ENCODE assay signal across 18 cellular contexts in the genomic region with DNA sequence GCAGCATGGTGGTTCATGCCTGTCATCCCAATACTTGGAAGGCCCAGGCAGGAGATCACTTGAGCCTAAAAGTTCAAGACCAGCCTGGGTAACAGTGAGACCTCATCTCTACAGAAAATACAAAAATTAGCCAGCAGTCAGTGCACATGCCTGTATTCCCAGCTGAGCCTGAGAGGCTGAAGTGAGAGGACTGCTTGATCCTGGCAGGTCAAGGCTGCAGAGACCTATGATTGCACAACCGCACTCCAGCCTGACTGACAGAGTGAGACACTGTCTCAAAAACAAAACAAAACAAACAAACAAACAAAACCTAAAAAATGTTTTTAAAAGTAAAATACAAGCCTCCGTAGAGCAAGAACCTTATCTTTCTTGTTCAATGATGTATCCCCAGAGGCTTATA.
"Had no signal": no experiment of that assay in that cellular context is flagged by ENCODE, and none has a peak within 500 bp of the region (broad histone marks: within the 10 kb centered on the region; RNA-seq: fewer than 3 reads in every experiment).

No MANE protein-coding gene starts in this region.

- H3K9me3 Mint-ChIP-seq: endodermal cell; natural killer cell treated with Interleukin-12 subunit alpha and Interleukin-12 subunit beta and Interleukin-15 and Interleukin-18, amount 100 ng/mL, for 72 hours; stimulated activated naive CD8-positive, alpha-beta T cell treated with anti-CD3 and anti-CD28 coated beads, Interleukin-15, amount 100 ng/mL, for 72 hours had no signal

- H3K4me1 ChIP-seq: prostate gland had no signal

- H3K36me3 ChIP-seq: brain microvascular endothelial cell, prostate gland, thoracic aorta had no signal

- H3K4me3 Mint-ChIP-seq: activated CD8-positive, alpha-beta T cell treated with anti-CD3 and anti-CD28 coated beads, Interleukin-2, amount 10 ng/mL, durations not matched to agents 7 days and 5 days; endodermal cell; natural killer cell treated with Interleukin-12 subunit alpha and Interleukin-12 subunit beta and Interleukin-15 and Interleukin-18, amount 100 ng/mL, for 72 hours had no signal

- H3K36me3 Mint-ChIP-seq: natural killer cell treated with Interleukin-12 subunit alpha and Interleukin-12 subunit beta and Interleukin-15 and Interleukin-18, amount 100 ng/mL, for 72 hours had no signal

- H3K4me3 ChIP-seq: mucosa of descending colon, prostate gland, thoracic aorta had no signal

- H3K27ac ChIP-seq: brain microvascular endothelial cell, prostate gland, thoracic aorta, VCaP had no signal

- H3K27ac Mint-ChIP-seq: activated CD8-positive, alpha-beta T cell treated with anti-CD3 and anti-CD28 coated beads, Interleukin-2, amount 10 ng/mL, durations not matched to agents 7 days and 5 days; endodermal cell; natural killer cell treated with Interleukin-12 subunit alpha and Interleukin-12 subunit beta and Interleukin-15 and Interleukin-18, amount 100 ng/mL, for 72 hours had no signal

- H3K27me3 Mint-ChIP-seq: natural killer cell treated with Interleukin-12 subunit alpha and Interleukin-12 subunit beta and Interleukin-15 and Interleukin-18, amount 100 ng/mL, for 72 hours; stimulated activated naive CD8-positive, alpha-beta T cell treated with anti-CD3 and anti-CD28 coated beads, Interleukin-15, amount 100 ng/mL, for 72 hours had no signal

- H3K9me3 ChIP-seq: mucosa of descending colon, prostate gland, thoracic aorta had no signal

- ATAC-seq: activated CD8-positive, alpha-beta T cell treated with anti-CD3 and anti-CD28 coated beads, Interleukin-2, amount 10 ng/mL, durations not matched to agents 7 days and 5 days; mucosa of descending colon; natural killer cell treated with Interleukin-12 subunit alpha and Interleukin-12 subunit beta and Interleukin-15 and Interleukin-18, amount 100 ng/mL, for 72 hours; stimulated activated naive CD8-positive, alpha-beta T cell treated with anti-CD3 and anti-CD28 coated beads, Interleukin-15, amount 100 ng/mL, for 72 hours had no signal

- H3K27me3 ChIP-seq: brain microvascular endothelial cell had no signal

- DNase-seq: activated CD8-positive, alpha-beta memory T cell treated with anti-CD3 and anti-CD28 coated beads, Interleukin-2, amount 50 U/mL, for 48 hours; activated CD8-positive, alpha-beta T cell treated with anti-CD3 and anti-CD28 coated beads, Interleukin-2, amount 10 ng/mL, durations not matched to agents 7 days and 5 days; activated naive CD4-positive, alpha-beta T cell; amygdala; brain microvascular endothelial cell; cerebellar nuclear complex; endodermal cell; erythroblast; hippocampal formation; mucosa of descending colon; occipital lobe; stimulated activated CD4-positive, alpha-beta T cell treated with anti-CD3 and anti-CD28 coated beads, Interleukin-4, amount 100 ng/mL, for 24 hours; stimulated activated naive CD8-positive, alpha-beta T cell treated with anti-CD3 and anti-CD28 coated beads, Interleukin-15, amount 100 ng/mL, for 72 hours; T1000 had no signal
